14 cellular contexts compared by ENCODE assay signal in the genomic region with DNA sequence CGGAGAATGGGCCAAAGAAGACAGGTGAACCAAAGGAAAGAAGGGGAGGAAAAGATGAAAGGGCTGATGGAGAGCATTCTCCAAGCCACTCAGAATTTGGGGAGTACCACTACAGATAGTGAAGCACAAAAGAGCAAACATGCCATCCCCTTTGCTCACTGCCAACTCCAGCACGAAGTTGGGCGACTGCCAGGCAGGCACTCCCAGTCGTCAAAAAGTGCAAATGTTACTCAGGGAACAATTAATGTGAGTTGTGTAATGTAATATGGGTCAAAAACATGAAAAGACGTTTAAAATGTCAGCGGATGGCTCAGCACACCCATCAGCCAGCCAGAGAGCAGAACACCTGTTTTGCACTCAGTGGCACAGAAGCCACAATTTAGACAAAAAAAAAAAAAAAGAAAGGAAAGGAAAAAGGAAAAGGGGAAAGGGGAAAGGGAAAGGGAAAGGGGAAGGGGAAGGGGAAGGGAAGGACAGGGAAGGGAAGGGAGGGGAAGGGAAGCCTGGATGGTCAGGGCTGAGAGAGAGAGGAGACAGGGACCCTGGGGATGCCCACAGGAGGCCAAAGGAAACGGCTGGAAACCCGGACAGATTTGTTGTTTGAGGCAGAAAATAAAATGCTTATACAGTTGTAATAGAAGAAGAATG.
DNase-seq lines count a peak whose midpoint lies in the region; ATAC-seq and TF ChIP-seq lines count a peak whose summit lies in the region.
"Had no signal": no experiment of that assay in that cellular context is flagged by ENCODE, and none has a peak within 500 bp of the region (broad histone marks: within the 10 kb centered on the region; RNA-seq: fewer than 3 reads in every experiment).

No MANE protein-coding gene starts in this region.

- H3K23me2 ChIP-seq in H9 (ENCODE audit: insufficient read length, low read depth, low read length, poor library complexity, severe bottlenecking) = no peaks in the 10 kb centered on the region

- H3K79me2 ChIP-seq in H9 (ENCODE audit: insufficient read depth, low read length) = no peaks in the 10 kb centered on the region

- H2AFZ ChIP-seq in mesenchymal stem cell (ENCODE audit: low read depth, low read length) = no peak overlapping the region
- H2AFZ ChIP-seq in H9 (ENCODE audit: low read length) = no peak overlapping the region

- H3K9me3 ChIP-seq in mesenchymal stem cell (ENCODE audit: control insufficient read depth, low read length) (no peaks in the 10 kb centered on the region), H9 (ENCODE audit: control insufficient read depth, low read depth, low read length) (no peaks in the 10 kb centered on the region)
- H3K9me3 ChIP-seq: uterus had no signal

- H4K91ac ChIP-seq in mesenchymal stem cell (ENCODE audit: low read length) = no peak overlapping the region
- H4K91ac ChIP-seq in H9 (ENCODE audit: insufficient read length, low read depth, low read length) = no peak overlapping the region

- no peak for TF ChIP-seq EP300 in Ishikawa (IDR thresholded peaks at IDR 0.05; ENCODE audit: borderline replicate concordance)

- H2BK12ac ChIP-seq in mesenchymal stem cell (ENCODE audit: low read length in 2 of 2) (no peak overlapping the region), H9 (ENCODE audit: insufficient read length, low read depth, low read length) (no peak overlapping the region)

- no peak overlapping the region for H4K5ac ChIP-seq in H9 (ENCODE audit: insufficient read length, low read depth, low read length)

- no peaks in the 10 kb centered on the region for H4K20me1 ChIP-seq in H9 (ENCODE audit: control insufficient read depth, insufficient read depth, insufficient read length)

- no peak overlapping the region for H3K9ac ChIP-seq in mesenchymal stem cell (ENCODE audit: low read length)
- H3K9ac ChIP-seq in H9 (ENCODE audit: extremely low read depth, insufficient read length, low read length) = no peak overlapping the region

- ATAC-seq in HG03565 (IDR thresholded peaks at IDR 0.05; ENCODE audit: unreplicated experiment) = no peak
- ATAC-seq: activated CD8-positive, alpha-beta memory T cell treated with anti-CD3 and anti-CD28 coated beads, Interleukin-2, amount 10 ng/mL, durations not matched to agents 7 days and 5 days had no signal

- H3K36me3 Mint-ChIP-seq in H9 (ENCODE audit: insufficient read depth in 1 of 3, low read depth in 3 of 3) = no peaks in the 10 kb centered on the region; a peak in 1 of 7 replicates
- H3K36me3 Mint-ChIP-seq: activated CD8-positive, alpha-beta memory T cell treated with anti-CD3 and anti-CD28 coated beads, Interleukin-2, amount 10 ng/mL, durations not matched to agents 7 days and 5 days had no signal

- H3K18ac ChIP-seq in mesenchymal stem cell (ENCODE audit: low read depth in 1 of 2, low read length in 2 of 2) (no peak overlapping the region), H9 (ENCODE audit: insufficient read length, low read depth, low read length) (no peak overlapping the region)

- TF ChIP-seq CTCF in brain microvascular endothelial cell (IDR thresholded peaks at IDR 0.05; ENCODE audit: low read depth, low read length, missing control alignments) (no peak), H9 (conservative IDR thresholded peaks at IDR 0.05) (no peak)

- H3K14ac ChIP-seq in mesenchymal stem cell (ENCODE audit: low read length in 2 of 2) (no peak overlapping the region), H9 (ENCODE audit: insufficient read depth, low read length) (no peak overlapping the region)

- DNase-seq in DMS53 (lab: John Stamatoyannopoulos, UW) (peak; percentile 61), brain microvascular endothelial cell (peak; percentile 34), mesenchymal stem cell (no peak), medulla oblongata (ENCODE audit: extremely low spot score) (no peak), H9 (no peak), NCI-H446 treated with DMSO at 0.1 percent for 48 hours (lab: John Stamatoyannopoulos, UW) (no peak)
- DNase-seq: activated CD8-positive, alpha-beta memory T cell treated with anti-CD3 and anti-CD28 coated beads, Interleukin-2, amount 10 ng/mL, durations not matched to agents 7 days and 5 days; CD4-positive, alpha-beta T cell; effector memory CD4-positive, alpha-beta T cell; hippocampal formation; small intestine had no signal

- in situ Hi-C loops in brain microvascular endothelial cell (cut with HindIII; ENCODE audit: low pct_ligation_motif_present, low sequenced_read_pairs) = no loop called here

- no peak overlapping the region for H3K4ac ChIP-seq in mesenchymal stem cell (ENCODE audit: low read depth in 1 of 2, low read length in 2 of 2)
- H3K4ac ChIP-seq in H9 (ENCODE audit: low read depth, low read length) = no peak overlapping the region

- no peak overlapping the region for H3K4me3 ChIP-seq in brain microvascular endothelial cell (ENCODE audit: low read depth, low read length)
- H3K4me3 ChIP-seq in mesenchymal stem cell (ENCODE audit: insufficient read depth in 1 of 2, low read depth in 1 of 2, low read length in 2 of 2) = no peak overlapping the region
- H3K4me3 ChIP-seq: uterus had no signal

- no peak overlapping the region; a peak in 1 of 7 replicates for H3K27ac Mint-ChIP-seq in H9
- H3K27ac Mint-ChIP-seq: activated CD8-positive, alpha-beta memory T cell treated with anti-CD3 and anti-CD28 coated beads, Interleukin-2, amount 10 ng/mL, durations not matched to agents 7 days and 5 days; CD4-positive, alpha-beta T cell had no signal

- no peaks in the 10 kb centered on the region for H3K27me3 ChIP-seq in brain microvascular endothelial cell (replicated peaks)
- H3K27me3 ChIP-seq in mesenchymal stem cell (ENCODE audit: control insufficient read depth in 1 of 2, insufficient read depth in 1 of 2, low read length in 2 of 2) = no peaks in the 10 kb centered on the region
- H3K27me3 ChIP-seq in H9 (ENCODE audit: insufficient read depth, low read length) = no peaks in the 10 kb centered on the region
- H3K27me3 ChIP-seq: uterus had no signal

- H2BK120ac ChIP-seq in mesenchymal stem cell (ENCODE audit: low read depth, low read length) = no peak overlapping the region
- H2BK120ac ChIP-seq in H9 (ENCODE audit: low read depth, low read length, poor library complexity, severe bottlenecking) = no peak overlapping the region

- H3K27me3 Mint-ChIP-seq in H9 (ENCODE audit: low read depth) = no peaks in the 10 kb centered on the region

- H3K36me3 ChIP-seq in brain microvascular endothelial cell (replicated peaks) (no peaks in the 10 kb centered on the region), mesenchymal stem cell (ENCODE audit: control insufficient read depth in 1 of 2, insufficient read depth in 2 of 2, low read depth in 1 of 2, low read length in 2 of 2) (no peaks in the 10 kb centered on the region)
- H3K36me3 ChIP-seq: uterus had no signal

- H3T11ph ChIP-seq in H9 (ENCODE audit: low read length) = no peak overlapping the region

- H3K23ac ChIP-seq in mesenchymal stem cell (ENCODE audit: low read length in 2 of 2) = no peak overlapping the region
- H3K23ac ChIP-seq in H9 (ENCODE audit: insufficient read length, low read depth, low read length) = no peak overlapping the region

- no peak overlapping the region for H4K8ac ChIP-seq in mesenchymal stem cell (ENCODE audit: low read length)
- H4K8ac ChIP-seq in H9 (replicated peaks; ENCODE audit: insufficient read length, low read depth, low read length) = no peak overlapping the region

- H3K27ac ChIP-seq in brain microvascular endothelial cell (peak overlapping the region; percentile 89), mesenchymal stem cell (ENCODE audit: low read length, poor library complexity, severe bottlenecking) (peak overlapping the region; percentile 70), H9 (ENCODE audit: insufficient read length, low read depth, low read length) (no peak overlapping the region)
- H3K27ac ChIP-seq: uterus had no signal

- H3K4me3 Mint-ChIP-seq in H9 = no peak overlapping the region; a peak in 1 of 5 replicates
- H3K4me3 Mint-ChIP-seq: activated CD8-positive, alpha-beta memory T cell treated with anti-CD3 and anti-CD28 coated beads, Interleukin-2, amount 10 ng/mL, durations not matched to agents 7 days and 5 days; CD4-positive, alpha-beta T cell had no signal

- H3K4me1 Mint-ChIP-seq in H9 = peaks cover 18 to 20% of the 10 kb centered on the region in 2 experiments
- H3K4me1 Mint-ChIP-seq: activated CD8-positive, alpha-beta memory T cell treated with anti-CD3 and anti-CD28 coated beads, Interleukin-2, amount 10 ng/mL, durations not matched to agents 7 days and 5 days had no signal

- H3K79me1 ChIP-seq in mesenchymal stem cell (replicated peaks; ENCODE audit: low read length, poor library complexity, severe bottlenecking) (peaks cover 1% of the 10 kb centered on the region), H9 (ENCODE audit: insufficient read depth, low read depth, low read length, poor library complexity, severe bottlenecking) (no peaks in the 10 kb centered on the region)

- H2BK5ac ChIP-seq in mesenchymal stem cell (ENCODE audit: low read depth, low read length, poor library complexity, severe bottlenecking) (no peak overlapping the region), H9 (ENCODE audit: insufficient read length, low read length) (no peak overlapping the region)

- no peak overlapping the region for H2BK20ac ChIP-seq in H9 (ENCODE audit: low read depth, low read length, poor library complexity, severe bottlenecking)

- no peak overlapping the region for H3K4me2 ChIP-seq in mesenchymal stem cell (ENCODE audit: low read length, poor library complexity, severe bottlenecking)
- no peak overlapping the region for H3K4me2 ChIP-seq in H9 (ENCODE audit: insufficient read depth, insufficient read length, low read length)

- TF ChIP-seq RAD21 in Ishikawa (IDR thresholded peaks at IDR 0.05; ENCODE audit: low read depth) = no peak

- H2AK5ac ChIP-seq in mesenchymal stem cell (ENCODE audit: low read length, severe bottlenecking) (no peak overlapping the region), H9 (ENCODE audit: insufficient read length, low read length) (no peak overlapping the region)

- peaks cover 6% of the 10 kb centered on the region for H3K4me1 ChIP-seq in mesenchymal stem cell (ENCODE audit: control insufficient read depth, insufficient read depth, low read depth, low read length)
- H3K4me1 ChIP-seq in H9 (ENCODE audit: insufficient read depth, low read length) = no peaks in the 10 kb centered on the region
- H3K4me1 ChIP-seq: uterus had no signal

- no peak overlapping the region for H3K56ac ChIP-seq in H9 (ENCODE audit: insufficient read length, low read depth, low read length)

- WGBS in mesenchymal stem cell = 45% methylated on average over 5 of the region's 8 CpGs
- WGBS in H9 (ENCODE audit: extremely low coverage, insufficient read length, low lambda C conversion rate) = no CpG with 5 or more reads among the region's 8 CpGs

- no peaks in the 10 kb centered on the region for H3K9me3 Mint-ChIP-seq in H9

- H2BK15ac ChIP-seq in mesenchymal stem cell (ENCODE audit: low read depth, poor library complexity, severe bottlenecking) (no peak overlapping the region), H9 (ENCODE audit: low read depth, low read length) (no peak overlapping the region)

TF ChIP-seq in Ishikawa, 13 proteins besides CTCF, POLR2A, EP300 and RAD21:
- no peak for TF ChIP-seq FOXM1 (IDR thresholded peaks at IDR 0.05; ENCODE audit: borderline replicate concordance, low read depth)
- TF ChIP-seq ZBTB7A (IDR thresholded peaks at IDR 0.05; ENCODE audit: low read depth) = no peak
- peak; percentile 36; the same call in 1 of the 2 replicates for TF ChIP-seq NFIC (IDR thresholded peaks at IDR 0.05)

Comparison
In these comparisons a context has a peak if more than half of its experiments do, and no peak if none do; other contexts are left out.
1. DNase-seq: peak in DMS53 (single experiment) and brain microvascular endothelial cell (single experiment); none in mesenchymal stem cell (single experiment), medulla oblongata (single experiment), H9 (single experiment) and NCI-H446 treated with DMSO at 0.1 percent for 48 hours (single experiment).